Comparison of ENCODE assay signal across 8 cellular contexts in genomic region chr12:131296651-131297050, GRCh38.
A peak's percentile ranks its signal among the peaks of the same experiment; 100 is the strongest.
DNase-seq lines count a peak whose midpoint lies in the region; ATAC-seq, FAIRE-seq and TF ChIP-seq lines count a peak whose summit lies in the region.
"Not testable (repeated sequence)": the region's sequence is repeated elsewhere in the genome, so short reads cannot be mapped to it uniquely, and the experiment has no call there.

No MANE protein-coding gene starts in this region.

- TF ChIP-seq EP300 in HepG2 (IDR thresholded peaks at IDR 0.05; ENCODE audit: low read depth in 2 of 2, low read length in 2 of 2); HepG2 (CRISPR knock-in tag; IDR thresholded peaks at IDR 0.05; ENCODE audit: borderline replicate concordance); sigmoid colon (IDR thresholded peaks at IDR 0.05): not testable (repeated sequence)

- in situ Hi-C loops in Panc1 (cut with HindIII; ENCODE audit: low pct_unique_long_range_greater_than_20kb, low sequenced_read_pairs): not testable (repeated sequence)
- in situ Hi-C loops in HepG2 (cut with HindIII; ENCODE audit: extremely low pct_ligation_motif_present, low pct_unique_long_range_greater_than_20kb): loop anchor here (10.0 kb wide), 1 partner anchor 368 kb away; no protein-coding TSS in a partner anchor

- TF ChIP-seq RAD21 in HepG2 (CRISPR knock-in tag; IDR thresholded peaks at IDR 0.05): not testable (repeated sequence)

- H3K4me3 Mint-ChIP-seq in activated T-cell treated with anti-CD3 and anti-CD28 coated beads, Interleukin-2, amount 50 U/mL, for 24 hours; type B pancreatic cell: not testable (repeated sequence)

- H3K4ac ChIP-seq in neuronal stem cell (ENCODE audit: low read length): peak overlapping the region; percentile 23

- not testable (repeated sequence) for H4K8ac ChIP-seq in neuronal stem cell (ENCODE audit: low read depth, low read length)

- not testable (repeated sequence) for H3K4me1 ChIP-seq in Panc1 (ENCODE audit: control insufficient read depth, insufficient read depth, low read length); heart left ventricle; HepG2 (ENCODE audit: insufficient read depth, low read length); neuronal stem cell (ENCODE audit: control insufficient read depth in 2 of 2, insufficient read depth in 1 of 2, low read depth in 1 of 2, low read length in 2 of 2); sigmoid colon

- not testable (repeated sequence) for TF ChIP-seq POLR2A in heart left ventricle (IDR thresholded peaks at IDR 0.05); HepG2 (IDR thresholded peaks at IDR 0.05; ENCODE audit: insufficient read depth in 1 of 2, low read depth in 2 of 2, low read length in 2 of 2); sigmoid colon (IDR thresholded peaks at IDR 0.05)

- H3K9me3 ChIP-seq in Panc1 (ENCODE audit: control insufficient read depth, insufficient read depth, low read depth, low read length); heart left ventricle; HepG2 (ENCODE audit: low read length); neuronal stem cell (replicated peaks in 1 of 2; ENCODE audit: control insufficient read depth in 2 of 2, insufficient read depth in 1 of 2, low read depth in 1 of 2, low read length in 2 of 2); sigmoid colon: not testable (repeated sequence)

- not testable (repeated sequence) for H4K20me1 ChIP-seq in HepG2 (ENCODE audit: insufficient read depth, low read length)

- H4K91ac ChIP-seq in neuronal stem cell (ENCODE audit: low read depth, low read length, poor library complexity): not testable (repeated sequence)

- POLR2A ChIA-PET in Panc1 (lab: Charles Lee); HepG2 (lab: Yijun Ruan, JAX): not testable (repeated sequence)

- H3K4me2 ChIP-seq in HepG2 (ENCODE audit: low read depth, low read length); neuronal stem cell (ENCODE audit: insufficient read depth, low read length, poor library complexity, severe bottlenecking): not testable (repeated sequence)

- not testable (repeated sequence) for H2BK120ac ChIP-seq in neuronal stem cell (ENCODE audit: low read depth, low read length)

- 90 to 92% (median 90%) methylated on average over 2 to 14 of the region's 14 CpGs; no CpG with 5 or more reads in 1 of the 4 donors for WGBS in heart left ventricle, 4 donors
- WGBS in HepG2 (ENCODE audit: low lambda C conversion rate): no CpG with 5 or more reads among the region's 14 CpGs
- WGBS in neuronal stem cell (ENCODE audit: extremely low coverage in 2 of 2, insufficient read length in 2 of 2, insufficient replicate concordance in 1 of 2), 2 donors: no CpG with 5 or more reads among the region's 14 CpGs
- 89 to 95% methylated on average over 14 of the region's 14 CpGs for WGBS in sigmoid colon, 2 donors

- H3K27me3 Mint-ChIP-seq in activated T-cell treated with anti-CD3 and anti-CD28 coated beads, Interleukin-2, amount 50 U/mL, for 24 hours: not testable (repeated sequence)
- H3K27me3 Mint-ChIP-seq in type B pancreatic cell: peaks cover 11% of the 10 kb centered on the region

- H3K4me1 Mint-ChIP-seq in activated T-cell treated with anti-CD3 and anti-CD28 coated beads, Interleukin-2, amount 50 U/mL, for 24 hours (ENCODE audit: low read depth); type B pancreatic cell (ENCODE audit: unreplicated experiment): not testable (repeated sequence)

- not testable (repeated sequence) for H3K9ac ChIP-seq in HepG2 (ENCODE audit: insufficient read depth, low read depth, low read length)
- H3K9ac ChIP-seq in neuronal stem cell (ENCODE audit: low read depth, low read length, poor library complexity): peak overlapping the region; percentile 21

- not testable (repeated sequence) for H2BK5ac ChIP-seq in neuronal stem cell (ENCODE audit: low read length)

- DNase-seq in Panc1 (ENCODE audit: low read depth, low spot score); HepG2 (ENCODE audit: low spot score); neuronal stem cell (ENCODE audit: low spot score): not testable (repeated sequence)
- DNase-seq in activated T-cell treated with anti-CD3 and anti-CD28 coated beads, Interleukin-2, amount 50 U/mL, for 24 hours: peak; percentile 25
- DNase-seq in ecto neural progenitor cell (ENCODE audit: low spot score): peak; percentile 57
- DNase-seq in heart left ventricle: peak in 1 of 5 donors; percentile 53
- DNase-seq in sigmoid colon: peak; percentile 58
- DNase-seq in type B pancreatic cell (ENCODE audit: extremely low spot score, unreplicated experiment): peak; percentile 72

- not testable (repeated sequence) for H3K36me3 ChIP-seq in Panc1 (ENCODE audit: control insufficient read depth, insufficient read depth, low read length); heart left ventricle; HepG2 (replicated peaks in 1 of 2; ENCODE audit: control insufficient read depth in 1 of 2, insufficient read depth in 2 of 2, low read length in 2 of 2); neuronal stem cell (replicated peaks in 1 of 2; ENCODE audit: control insufficient read depth in 2 of 2, insufficient read depth in 2 of 2, low read length in 2 of 2); sigmoid colon

- ATAC-seq in Panc1: peak; percentile 46; the same call in 1 of the 2 replicates
- ATAC-seq in heart left ventricle: peak; percentile 7 to 51 (median 22)
- ATAC-seq in HepG2: peak; percentile 32

- H3K79me1 ChIP-seq in neuronal stem cell (ENCODE audit: low read depth, low read length): not testable (repeated sequence)

- H3K79me2 ChIP-seq in HepG2 (ENCODE audit: insufficient read depth, low read length): not testable (repeated sequence)

- not testable (repeated sequence) for TF ChIP-seq CTCF in Panc1 (IDR thresholded peaks at IDR 0.05); heart left ventricle (IDR thresholded peaks at IDR 0.05); HepG2 (CRISPR knock-in tag; IDR thresholded peaks at IDR 0.05); sigmoid colon (IDR thresholded peaks at IDR 0.05); type B pancreatic cell (conservative IDR thresholded peaks at IDR 0.05)

- H3K9me3 Mint-ChIP-seq in activated T-cell treated with anti-CD3 and anti-CD28 coated beads, Interleukin-2, amount 50 U/mL, for 24 hours; type B pancreatic cell: not testable (repeated sequence)

- not testable (repeated sequence) for H3K27ac Mint-ChIP-seq in activated T-cell treated with anti-CD3 and anti-CD28 coated beads, Interleukin-2, amount 50 U/mL, for 24 hours; type B pancreatic cell

- H3K27ac ChIP-seq in Panc1 (ENCODE audit: low read length); heart left ventricle; HepG2 (ENCODE audit: extremely low read length, insufficient read depth, low read length); neuronal stem cell (replicated peaks; ENCODE audit: low read length); sigmoid colon: not testable (repeated sequence)

- not testable (repeated sequence) for H3K36me3 Mint-ChIP-seq in activated T-cell treated with anti-CD3 and anti-CD28 coated beads, Interleukin-2, amount 50 U/mL, for 24 hours (ENCODE audit: low read depth); type B pancreatic cell

- H3K18ac ChIP-seq in neuronal stem cell (ENCODE audit: low read length): peak overlapping the region; percentile 64

- H3K4me3 ChIP-seq in Panc1 (ENCODE audit: low read depth in 2 of 2, low read length in 2 of 2); heart left ventricle; HepG2 (replicated peaks in 1 of 3; ENCODE audit: insufficient read depth in 1 of 3, low read depth in 2 of 3, low read length in 3 of 3); sigmoid colon: not testable (repeated sequence)
- peak overlapping the region in 1 of 2 donors; percentile 51 for H3K4me3 ChIP-seq in neuronal stem cell (ENCODE audit: low read length in 2 of 2)

- BruUV-seq in Panc1 (replicated peaks; lab: Mats Ljungman, UMichigan); HepG2 (replicated peaks; lab: Mats Ljungman, UMichigan): not testable (repeated sequence)

- not testable (repeated sequence) for H2AFZ ChIP-seq in HepG2 (ENCODE audit: low read length); neuronal stem cell (ENCODE audit: low read length)

- H3K23ac ChIP-seq in neuronal stem cell (ENCODE audit: low read depth, low read length, poor library complexity): peak overlapping the region; percentile 65

- H3K27me3 ChIP-seq in Panc1 (ENCODE audit: control insufficient read depth, insufficient read depth, low read length); heart left ventricle; HepG2 (ENCODE audit: control insufficient read depth in 1 of 2, insufficient read depth in 2 of 2, low read length in 2 of 2); neuronal stem cell (ENCODE audit: control insufficient read depth in 3 of 3, insufficient read depth in 3 of 3, low read depth in 1 of 3, low read length in 3 of 3); sigmoid colon: not testable (repeated sequence)

- H2BK15ac ChIP-seq in neuronal stem cell (ENCODE audit: low read length): not testable (repeated sequence)

- intact Hi-C loops in Panc1 (cut with micrococcal nuclease; ENCODE audit: unreplicated experiment); HepG2 (cut with micrococcal nuclease; ENCODE audit: unreplicated experiment): not testable (repeated sequence)
- intact Hi-C loops in heart left ventricle (cut with DNase I) (loop anchor here in 1 of 10 donors (5.0 kb wide), 1 partner anchor 376 kb away; no protein-coding TSS in a partner anchor), sigmoid colon (cut with DNase I) (loop anchor here (10.0 kb wide), 1 partner anchor 368 kb away; no protein-coding TSS in a partner anchor)

- FAIRE-seq in HepG2 (lab: Jason Lieb, UNC): not testable (repeated sequence)

- H2BK12ac ChIP-seq in neuronal stem cell (ENCODE audit: low read length): peak overlapping the region; percentile 58

- peak overlapping the region; percentile 17 for H3K14ac ChIP-seq in neuronal stem cell (ENCODE audit: low read length)

- H2AK5ac ChIP-seq in neuronal stem cell (ENCODE audit: low read depth, low read length): peak overlapping the region; percentile 92

- CTCF ChIA-PET in Panc1 (lab: Charles Lee); HepG2 (lab: Yijun Ruan, JAX; ENCODE audit: low intra/inter-chr PET ratio, low total read pairs): not testable (repeated sequence)
